Comparison of ENCODE assay signal across 8 cellular contexts in genomic region chr1:203327684-203328457, GRCh38. TPM values are rescaled to one million over a fixed set of nuclear protein-coding genes. Genes with fewer than 3 reads are reported as not detected.
DNase-seq lines count a peak whose midpoint lies in the region; ATAC-seq and TF ChIP-seq lines count a peak whose summit lies in the region.

No MANE protein-coding gene starts in this region.

- H3K9me3 ChIP-seq in aorta (ENCODE audit: control insufficient read depth, low read length), result no peaks in the 10 kb centered on the region

- peak; percentile 26 for ATAC-seq in GM19324 (IDR thresholded peaks at IDR 0.05; ENCODE audit: low FRiP score, unreplicated experiment)
- ATAC-seq in HG03378 (IDR thresholded peaks at IDR 0.05; ENCODE audit: unreplicated experiment), result peak; percentile 25
- peak; percentile 69 for ATAC-seq in activated T-helper 17 cell treated with anti-CD3 and anti-CD28 coated beads, Interleukin-2, amount 50 U/mL, for 72 hours (replicated peaks)
- peak; percentile 60 to 84 (median 75) for ATAC-seq in natural killer cell
- ATAC-seq in aorta (ENCODE audit: low FRiP score), result peak; percentile 66

- H3K4me1 Mint-ChIP-seq in activated T-helper 17 cell treated with anti-CD3 and anti-CD28 coated beads, Interleukin-2, amount 50 U/mL, for 72 hours, result peaks cover 36% of the 10 kb centered on the region
- H3K4me1 Mint-ChIP-seq in natural killer cell, result peaks cover 56 to 59% of the 10 kb centered on the region in 2 donors

- H3K4me3 ChIP-seq in fibroblast of mammary gland (ENCODE audit: control insufficient read depth, low read depth, low read length) (peak overlapping the region; percentile 50), aorta (ENCODE audit: low read length in 2 of 2) (peak overlapping the region in 1 of 2 donors; percentile 32)

- no peaks in the 10 kb centered on the region for H3K36me3 ChIP-seq in aorta (ENCODE audit: control insufficient read depth in 1 of 2, insufficient read depth in 2 of 2, low read length in 1 of 2)

- DNase-seq in COLO668 (lab: John Stamatoyannopoulos, UW; ENCODE audit: unreplicated experiment) (peak; percentile 87), NOMO-1 (lab: John Stamatoyannopoulos, UW; ENCODE audit: unreplicated experiment in 2 of 2) (peak; percentile 86 to 91), fibroblast of mammary gland (ENCODE audit: low read depth) (peak; percentile 44), natural killer cell (peak; percentile 77), aorta (no peak)

- H3K27ac Mint-ChIP-seq in activated T-helper 17 cell treated with anti-CD3 and anti-CD28 coated beads, Interleukin-2, amount 50 U/mL, for 72 hours, result peak overlapping the region; percentile 96
- H3K27ac Mint-ChIP-seq in natural killer cell, result peak overlapping the region; percentile 94 to 99

- peak; percentile 36 for TF ChIP-seq CTCF in fibroblast of mammary gland (conservative IDR thresholded peaks at IDR 0.05; ENCODE audit: control insufficient read depth, insufficient read depth, low read depth, low read length)
- TF ChIP-seq CTCF in natural killer cell (IDR thresholded peaks at IDR 0.05), result no peak

- H3K27ac ChIP-seq in aorta (ENCODE audit: low read depth in 1 of 2, low read length in 2 of 2), result peak overlapping the region in 1 of 2 donors; percentile 3

- no peaks in the 10 kb centered on the region for H3K27me3 Mint-ChIP-seq in activated T-helper 17 cell treated with anti-CD3 and anti-CD28 coated beads, Interleukin-2, amount 50 U/mL, for 72 hours
- H3K27me3 Mint-ChIP-seq in natural killer cell (ENCODE audit: low read depth in 2 of 2), result no peaks in the 10 kb centered on the region

- no peaks in the 10 kb centered on the region for H3K9me3 Mint-ChIP-seq in activated T-helper 17 cell treated with anti-CD3 and anti-CD28 coated beads, Interleukin-2, amount 50 U/mL, for 72 hours
- no peaks in the 10 kb centered on the region for H3K9me3 Mint-ChIP-seq in natural killer cell

- WGBS in aorta, 2 donors, result 11 to 18% methylated on average over 31 of the region's 31 CpGs

- H3K4me1 ChIP-seq in aorta (ENCODE audit: control insufficient read depth in 1 of 2, insufficient read depth in 2 of 2, low read length in 2 of 2), result no peaks in the 10 kb centered on the region

- H3K27me3 ChIP-seq in aorta (ENCODE audit: control insufficient read depth in 1 of 2, insufficient read depth in 2 of 2, low read length in 1 of 2), result no peaks in the 10 kb centered on the region

- peaks cover 5% of the 10 kb centered on the region for H3K36me3 Mint-ChIP-seq in activated T-helper 17 cell treated with anti-CD3 and anti-CD28 coated beads, Interleukin-2, amount 50 U/mL, for 72 hours (ENCODE audit: low read depth)
- H3K36me3 Mint-ChIP-seq in natural killer cell, result no peaks in the 10 kb centered on the region

- peak overlapping the region; percentile 85 for H3K4me3 Mint-ChIP-seq in activated T-helper 17 cell treated with anti-CD3 and anti-CD28 coated beads, Interleukin-2, amount 50 U/mL, for 72 hours
- H3K4me3 Mint-ChIP-seq in natural killer cell, result peak overlapping the region; percentile 82

- intact Hi-C loops in natural killer cell (cut with micrococcal nuclease) (loop anchor here (1.0 to 10.0 kb wide), 4 partner anchors 23 to 1957 kb away; partner anchors contain the start of gene BTG2), aorta (cut with DNase I) (no loop called here)

RNA-seq across cellular contexts. Expression of gene BTG2, which starts 22.6 kb away (rescaled TPM):
- 100 to 1,000 TPM in 1 of 2 donors, 10 to 100 TPM in 1; 91.3 to 340 TPM for total RNA-seq in activated T-helper 17 cell treated with anti-CD3 and anti-CD28 coated beads, Interleukin-2, amount 50 U/mL, for 72 hours
- 1,000 to 10,000 TPM in 1 of 3 donors, 100 to 1,000 TPM in 2; 499 to 1,024 (median 851) TPM for total RNA-seq in natural killer cell
- total RNA-seq in aorta, result 100 to 1,000 TPM in 1 of 2 donors, 10 to 100 TPM in 1; 51.6 to 302 TPM
- 100 to 1,000 TPM in 1 of 2 donors, 10 to 100 TPM in 1; 36.2 to 117 TPM for polyA plus RNA-seq in aorta

RNA-seq across cellular contexts. Expression of gene FMOD, which starts 23.1 kb away (rescaled TPM):
- total RNA-seq in activated T-helper 17 cell treated with anti-CD3 and anti-CD28 coated beads, Interleukin-2, amount 50 U/mL, for 72 hours, result under 1 TPM in 1 of 2 donors, not detected in 1; 0.26 TPM
- total RNA-seq in natural killer cell, result not detected
- 100 to 1,000 TPM; 204 to 353 TPM for total RNA-seq in aorta
- polyA plus RNA-seq in aorta, result 100 to 1,000 TPM; 159 to 177 TPM

Comparison
In these comparisons a context has a peak if more than half of its experiments do, and no peak if none do; other contexts are left out.
1. DNase-seq: peak in COLO668 (single experiment), NOMO-1 (2 of 2), fibroblast of mammary gland (single experiment) and natural killer cell (single experiment); none in aorta (0 of 2).
2. ATAC-seq: peak in every context shown above with its lines; median percentile 75 in natural killer cell; 69 in activated T-helper 17 cell treated with anti-CD3 and anti-CD28 coated beads, Interleukin-2, amount 50 U/mL, for 72 hours; 66 in aorta; 26 in GM19324; 25 in HG03378.
3. RNA of gene FMOD, which starts 23.1 kb away (total RNA-seq): 204 to 353 TPM in aorta; 0.26 TPM in activated T-helper 17 cell treated with anti-CD3 and anti-CD28 coated beads, Interleukin-2, amount 50 U/mL, for 72 hours and not detected in natural killer cell; every median in the first group is over 100 times any median in the second.